ENCODE assay signal across 1 cellular context in the genomic region with DNA sequence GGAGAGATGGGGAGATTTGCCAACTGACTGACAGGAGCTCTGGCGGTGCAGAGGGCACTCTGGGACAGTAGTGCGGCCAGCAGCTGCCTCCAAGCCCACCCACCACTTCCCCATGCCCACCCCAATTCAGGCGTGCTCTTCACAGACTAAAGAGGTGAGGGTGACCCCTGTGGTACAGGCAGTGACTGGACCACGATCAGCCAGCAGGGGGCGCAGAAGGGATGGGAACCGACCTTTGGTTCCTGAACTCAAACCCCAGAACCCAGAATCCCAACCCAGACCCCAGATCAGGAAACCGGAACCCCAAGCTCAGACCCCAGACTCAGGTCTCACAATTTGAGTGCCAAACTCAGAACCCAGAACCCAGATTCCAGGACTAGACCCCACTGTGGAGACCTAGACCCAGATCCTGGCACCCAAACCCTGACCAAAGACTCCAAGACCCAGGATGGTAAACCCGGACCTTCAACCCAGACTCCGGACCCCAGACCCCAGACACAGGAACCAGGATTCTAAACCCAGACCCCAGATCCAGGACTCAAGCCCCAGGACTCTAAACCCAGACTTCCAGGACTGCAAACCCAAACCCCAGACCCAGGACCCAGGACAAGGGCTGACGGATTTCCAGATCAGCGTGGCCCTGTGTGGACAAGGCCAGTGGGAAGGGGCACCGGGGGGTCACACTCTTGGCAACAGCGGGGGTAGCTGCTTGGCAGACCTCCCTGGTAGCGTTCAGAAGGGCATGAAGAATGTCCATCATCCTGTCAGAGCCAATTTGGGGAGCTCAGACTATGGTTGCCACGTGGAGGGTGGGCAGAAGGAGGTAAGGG.
TF ChIP-seq lines count a peak whose summit lies in the region.

No MANE protein-coding gene starts in this region.

TF ChIP-seq in HEK293, 187 proteins besides CTCF, POLR2A, EP300 and RAD21 (continued from another document):
- TF ChIP-seq, protein P1, sequence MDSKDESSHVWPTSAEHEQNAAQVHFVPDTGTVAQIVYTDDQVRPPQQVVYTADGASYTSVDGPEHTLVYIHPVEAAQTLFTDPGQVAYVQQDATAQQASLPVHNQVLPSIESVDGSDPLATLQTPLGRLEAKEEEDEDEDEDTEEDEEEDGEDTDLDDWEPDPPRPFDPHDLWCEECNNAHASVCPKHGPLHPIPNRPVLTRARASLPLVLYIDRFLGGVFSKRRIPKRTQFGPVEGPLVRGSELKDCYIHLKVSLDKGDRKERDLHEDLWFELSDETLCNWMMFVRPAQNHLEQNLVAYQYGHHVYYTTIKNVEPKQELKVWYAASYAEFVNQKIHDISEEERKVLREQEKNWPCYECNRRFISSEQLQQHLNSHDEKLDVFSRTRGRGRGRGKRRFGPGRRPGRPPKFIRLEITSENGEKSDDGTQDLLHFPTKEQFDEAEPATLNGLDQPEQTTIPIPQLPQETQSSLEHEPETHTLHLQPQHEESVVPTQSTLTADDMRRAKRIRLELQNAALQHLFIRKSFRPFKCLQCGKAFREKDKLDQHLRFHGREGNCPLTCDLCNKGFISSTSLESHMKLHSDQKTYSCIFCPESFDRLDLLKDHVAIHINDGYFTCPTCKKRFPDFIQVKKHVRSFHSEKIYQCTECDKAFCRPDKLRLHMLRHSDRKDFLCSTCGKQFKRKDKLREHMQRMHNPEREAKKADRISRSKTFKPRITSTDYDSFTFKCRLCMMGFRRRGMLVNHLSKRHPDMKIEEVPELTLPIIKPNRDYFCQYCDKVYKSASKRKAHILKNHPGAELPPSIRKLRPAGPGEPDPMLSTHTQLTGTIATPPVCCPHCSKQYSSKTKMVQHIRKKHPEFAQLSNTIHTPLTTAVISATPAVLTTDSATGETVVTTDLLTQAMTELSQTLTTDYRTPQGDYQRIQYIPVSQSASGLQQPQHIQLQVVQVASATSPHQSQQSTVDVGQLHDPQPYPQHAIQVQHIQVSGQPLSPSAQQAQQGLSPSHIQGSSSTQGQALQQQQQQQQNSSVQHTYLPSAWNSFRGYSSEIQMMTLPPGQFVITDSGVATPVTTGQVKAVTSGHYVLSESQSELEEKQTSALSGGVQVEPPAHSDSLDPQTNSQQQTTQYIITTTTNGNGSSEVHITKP (tag by site-specific recombination; IDR thresholded peaks at IDR 0.05): no peak
TF ChIP-seq in HEK293: peak in this region for 2.
